Comparison of ENCODE assay signal across 19 cellular contexts in genomic region chr5:143234162-143234842, GRCh38.
DNase-seq lines count a peak whose midpoint lies in the region; ATAC-seq, FAIRE-seq and TF ChIP-seq lines count a peak whose summit lies in the region.
"Had no signal": no experiment of that assay in that cellular context is flagged by ENCODE, and none has a peak within 500 bp of the region (broad histone marks: within the 10 kb centered on the region; RNA-seq: fewer than 3 reads in every experiment).

No MANE protein-coding gene starts in this region.

- no peak for TF ChIP-seq EP300 in sigmoid colon (IDR thresholded peaks at IDR 0.05)

- FAIRE-seq in astrocyte (lab: Jason Lieb, UNC), result peak; percentile 5
- no peak for FAIRE-seq in HTR-8/SVneo (lab: Jason Lieb, UNC)

- H3K4me1 Mint-ChIP-seq in astrocyte (ENCODE audit: low read depth, unreplicated experiment) (peaks cover 22% of the 10 kb centered on the region), Caco-2 (ENCODE audit: low read depth, unreplicated experiment) (peaks cover 10% of the 10 kb centered on the region)

- no peaks in the 10 kb centered on the region for H4K20me1 ChIP-seq in astrocyte (ENCODE audit: insufficient read depth, low read length)

- peak; percentile 47 for DNase-seq in HuH-7 (ENCODE audit: low spot score)
- DNase-seq in astrocyte (ENCODE audit: low read depth), result no peak
- DNase-seq in left lobe of liver (ENCODE audit: low spot score), result peak; percentile 90
- DNase-seq in sigmoid colon, result peak; percentile 12
- DNase-seq in SHP77 treated with DMSO at 0.1 percent for 48 hours (lab: John Stamatoyannopoulos, UW), result no peak
- no peak for DNase-seq in Caco-2
- no peak for DNase-seq in HTR-8/SVneo (ENCODE audit: insufficient read length, low spot score)
- DNase-seq in activated CD4-positive, alpha-beta T cell treated with anti-CD3 and anti-CD28 coated beads for 1 hour, result no peak
- DNase-seq: AML-193, MM.1S, NCI-H1417, NCI-H1930, NCI-H2171, NCI-H446 treated with DMSO at 0.1 percent for 48 hours, NCI-H748 treated with DMSO at 0.1 percent for 48 hours, PC-3, Right ventricle myocardium superior had no signal

- no peak overlapping the region for H3K4me3 Mint-ChIP-seq in astrocyte (ENCODE audit: unreplicated experiment)
- no peak overlapping the region for H3K4me3 Mint-ChIP-seq in Caco-2 (ENCODE audit: unreplicated experiment)

- BruUV-seq in Caco-2 (replicated peaks; lab: Mats Ljungman, UMichigan), result no TSS peak

- H3K27ac Mint-ChIP-seq in astrocyte (ENCODE audit: unreplicated experiment) (no peak overlapping the region), Caco-2 (ENCODE audit: unreplicated experiment) (no peak overlapping the region)

- no peak overlapping the region for H3K9ac ChIP-seq in astrocyte (ENCODE audit: low read length)
- H3K9ac ChIP-seq: KMS-11 had no signal

- H3K36me3 ChIP-seq in astrocyte (ENCODE audit: insufficient read depth, low read length), result no peaks in the 10 kb centered on the region
- H3K36me3 ChIP-seq in sigmoid colon, result no peaks in the 10 kb centered on the region
- no peaks in the 10 kb centered on the region for H3K36me3 ChIP-seq in Caco-2 (ENCODE audit: control insufficient read depth, insufficient read depth, low read length)

- TF ChIP-seq CTCF in astrocyte (IDR thresholded peaks at IDR 0.05; ENCODE audit: insufficient read depth, low read depth, low read length) (no peak), sigmoid colon (IDR thresholded peaks at IDR 0.05) (no peak), Caco-2 (IDR thresholded peaks at IDR 0.05; ENCODE audit: insufficient read depth in 1 of 2, low read depth in 1 of 2, low read length in 1 of 2, severe bottlenecking in 1 of 2, unreplicated experiment in 1 of 2) (no peak)

- H3K9me3 Mint-ChIP-seq in astrocyte (ENCODE audit: unreplicated experiment), result peaks cover 5% of the 10 kb centered on the region
- H3K9me3 Mint-ChIP-seq in Caco-2 (ENCODE audit: unreplicated experiment), result no peaks in the 10 kb centered on the region

- no peaks in the 10 kb centered on the region for H3K79me2 ChIP-seq in astrocyte (ENCODE audit: insufficient read depth, low read length)

- TF ChIP-seq POLR2A in sigmoid colon (IDR thresholded peaks at IDR 0.05), result no peak

- no peak overlapping the region for H2AFZ ChIP-seq in astrocyte (ENCODE audit: low read depth, low read length)

- 88 to 90% methylated on average over 9 of the region's 9 CpGs for WGBS in sigmoid colon, 2 donors

- no peaks in the 10 kb centered on the region for H3K27me3 ChIP-seq in astrocyte (ENCODE audit: insufficient read depth, low read length)
- no peaks in the 10 kb centered on the region for H3K27me3 ChIP-seq in sigmoid colon
- no peaks in the 10 kb centered on the region for H3K27me3 ChIP-seq in Caco-2 (replicated peaks; ENCODE audit: control insufficient read depth, insufficient read depth, low read length)

- H3K36me3 Mint-ChIP-seq in astrocyte (ENCODE audit: low read depth, unreplicated experiment) (no peaks in the 10 kb centered on the region), Caco-2 (ENCODE audit: insufficient read depth, unreplicated experiment) (peaks cover 5% of the 10 kb centered on the region)

- intact Hi-C loops in sigmoid colon (cut with DNase I), result no loop called here
- intact Hi-C loops in Caco-2 (cut with micrococcal nuclease; ENCODE audit: unreplicated experiment), result no loop called here

- H3K27ac ChIP-seq in astrocyte (ENCODE audit: low read depth, low read length) (no peak overlapping the region), sigmoid colon (no peak overlapping the region)
- H3K27ac ChIP-seq: KMS-11 had no signal

- no peaks in the 10 kb centered on the region for H3K27me3 Mint-ChIP-seq in astrocyte (ENCODE audit: low read depth, unreplicated experiment)
- no peaks in the 10 kb centered on the region for H3K27me3 Mint-ChIP-seq in Caco-2 (ENCODE audit: insufficient read depth, unreplicated experiment)

- CTCF ChIA-PET in Caco-2 (lab: Charles Lee), result no interaction called here

- H3K4me1 ChIP-seq in astrocyte (ENCODE audit: insufficient read depth, low read length) (peaks cover 16% of the 10 kb centered on the region), sigmoid colon (no peaks in the 10 kb centered on the region), Caco-2 (no peaks in the 10 kb centered on the region)

- no peaks in the 10 kb centered on the region for H3K9me3 ChIP-seq in astrocyte (ENCODE audit: insufficient read depth, low read depth, low read length)
- no peaks in the 10 kb centered on the region for H3K9me3 ChIP-seq in sigmoid colon
- no peaks in the 10 kb centered on the region for H3K9me3 ChIP-seq in Caco-2

- ATAC-seq in left lobe of liver, result peak; percentile 77
- ATAC-seq: HCT116, PC-3 had no signal

- POLR2A ChIA-PET in Caco-2 (lab: Charles Lee), result no interaction called here

- H3K4me2 ChIP-seq in astrocyte (ENCODE audit: low read length), result no peak overlapping the region
- H3K4me2 ChIP-seq: KMS-11 had no signal

- no peak overlapping the region for H3K4me3 ChIP-seq in astrocyte (ENCODE audit: insufficient read depth, low read depth, low read length)
- no peak overlapping the region for H3K4me3 ChIP-seq in sigmoid colon
- no peak overlapping the region for H3K4me3 ChIP-seq in Caco-2 (ENCODE audit: low read depth, low read length)

Comparison
In these comparisons a context has a peak if more than half of its experiments do, and no peak if none do; other contexts are left out.
1. DNase-seq: peak in HuH-7 (single experiment), left lobe of liver (single experiment) and sigmoid colon (single experiment); none in astrocyte (single experiment), SHP77 treated with DMSO at 0.1 percent for 48 hours (single experiment), Caco-2 (0 of 2), HTR-8/SVneo (single experiment) and activated CD4-positive, alpha-beta T cell treated with anti-CD3 and anti-CD28 coated beads for 1 hour (single experiment).